ENCODE assay signal across 22 cellular contexts in the genomic region with DNA sequence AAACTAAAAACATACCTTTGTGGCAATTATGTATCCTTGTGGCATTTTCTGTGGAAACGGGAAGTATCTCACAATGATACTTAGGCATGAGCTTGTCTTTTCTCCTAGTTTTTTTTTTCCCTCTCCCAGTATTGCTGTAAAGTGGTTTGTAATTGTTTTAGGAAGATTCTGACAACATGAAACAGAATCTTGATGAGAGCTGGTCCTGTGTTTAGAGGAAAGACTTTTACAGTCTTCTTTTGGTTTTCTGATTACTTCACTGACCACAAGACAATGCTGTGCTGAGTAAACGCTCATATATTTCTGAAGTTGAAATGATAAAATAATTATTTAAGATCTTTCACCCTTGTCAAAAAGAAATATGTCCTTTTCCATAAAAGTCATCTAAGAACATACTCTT.
"Had no signal": no experiment of that assay in that cellular context is flagged by ENCODE, and none has a peak within 500 bp of the region (broad histone marks: within the 10 kb centered on the region; RNA-seq: fewer than 3 reads in every experiment).

No MANE protein-coding gene starts in this region.

- H3K27me3 Mint-ChIP-seq: naive B cell; stimulated activated naive CD8-positive, alpha-beta T cell treated with anti-CD3 and anti-CD28 coated beads, Interleukin-15, amount 100 ng/mL, for 72 hours had no signal

- H3K4me3 ChIP-seq: left ventricle myocardium inferior, lung, pancreas, prostate gland, spleen, tibial nerve, upper lobe of left lung, vagina had no signal

- ATAC-seq: natural killer cell; pancreas; right cardiac atrium; sciatic nerve; stimulated activated effector memory CD8-positive, alpha-beta T cell treated with anti-CD3 and anti-CD28 coated beads, Interleukin-12 subunit alpha, Interleukin-12 subunit beta, amount 100 ng/mL, for 72 hours; stimulated activated naive CD8-positive, alpha-beta T cell treated with anti-CD3 and anti-CD28 coated beads, Interleukin-15, amount 100 ng/mL, for 72 hours had no signal

- H3K9me3 Mint-ChIP-seq: mesothelial cell of epicardium; naive B cell; natural killer cell; stimulated activated effector memory CD8-positive, alpha-beta T cell treated with anti-CD3 and anti-CD28 coated beads, Interleukin-12 subunit alpha, Interleukin-12 subunit beta, amount 100 ng/mL, for 72 hours; stimulated activated naive CD8-positive, alpha-beta T cell treated with anti-CD3 and anti-CD28 coated beads, Interleukin-15, amount 100 ng/mL, for 72 hours had no signal

- H3K4me1 ChIP-seq: left ventricle myocardium inferior, prostate gland, spleen, tibial nerve, upper lobe of left lung, vagina had no signal

- H3K27me3 ChIP-seq: pancreas, spleen, tibial nerve, upper lobe of left lung, vagina had no signal

- H3K36me3 ChIP-seq: left ventricle myocardium inferior, pancreas, prostate gland, spleen, tibial nerve, upper lobe of left lung, vagina had no signal

- H3K36me3 Mint-ChIP-seq: mesothelial cell of epicardium; natural killer cell; stimulated activated effector memory CD8-positive, alpha-beta T cell treated with anti-CD3 and anti-CD28 coated beads, Interleukin-12 subunit alpha, Interleukin-12 subunit beta, amount 100 ng/mL, for 72 hours had no signal

- DNase-seq: islet precursor cell; left ventricle myocardium inferior; naive B cell; natural killer cell; pancreas; posterior cingulate gyrus; retina; right cardiac atrium; small intestine; spleen; stimulated activated CD4-positive, alpha-beta T cell treated with anti-CD3 and anti-CD28 coated beads, Interleukin-4, amount 100 ng/mL, for 24 hours; stimulated activated naive CD4-positive, alpha-beta T cell; stimulated activated naive CD8-positive, alpha-beta T cell treated with anti-CD3 and anti-CD28 coated beads, Interleukin-15, amount 100 ng/mL, for 72 hours; substantia nigra; upper lobe of left lung had no signal

- H3K9me3 ChIP-seq: left ventricle myocardium inferior, pancreas, prostate gland, spleen, tibial nerve, upper lobe of left lung, vagina had no signal

- H3K4me3 Mint-ChIP-seq: mesothelial cell of epicardium; naive B cell; natural killer cell; stimulated activated effector memory CD8-positive, alpha-beta T cell treated with anti-CD3 and anti-CD28 coated beads, Interleukin-12 subunit alpha, Interleukin-12 subunit beta, amount 100 ng/mL, for 72 hours; stimulated activated naive CD8-positive, alpha-beta T cell treated with anti-CD3 and anti-CD28 coated beads, Interleukin-15, amount 100 ng/mL, for 72 hours had no signal

- H3K4me1 Mint-ChIP-seq: natural killer cell; stimulated activated effector memory CD8-positive, alpha-beta T cell treated with anti-CD3 and anti-CD28 coated beads, Interleukin-12 subunit alpha, Interleukin-12 subunit beta, amount 100 ng/mL, for 72 hours; stimulated activated naive CD8-positive, alpha-beta T cell treated with anti-CD3 and anti-CD28 coated beads, Interleukin-15, amount 100 ng/mL, for 72 hours had no signal

- H3K27ac ChIP-seq: left ventricle myocardium inferior, pancreas, prostate gland, spleen, tibial nerve, upper lobe of left lung, vagina had no signal

- H3K27ac Mint-ChIP-seq: natural killer cell; stimulated activated effector memory CD8-positive, alpha-beta T cell treated with anti-CD3 and anti-CD28 coated beads, Interleukin-12 subunit alpha, Interleukin-12 subunit beta, amount 100 ng/mL, for 72 hours; stimulated activated naive CD8-positive, alpha-beta T cell treated with anti-CD3 and anti-CD28 coated beads, Interleukin-15, amount 100 ng/mL, for 72 hours had no signal
